ENCODE assay signal across 22 cellular contexts in the genomic region with DNA sequence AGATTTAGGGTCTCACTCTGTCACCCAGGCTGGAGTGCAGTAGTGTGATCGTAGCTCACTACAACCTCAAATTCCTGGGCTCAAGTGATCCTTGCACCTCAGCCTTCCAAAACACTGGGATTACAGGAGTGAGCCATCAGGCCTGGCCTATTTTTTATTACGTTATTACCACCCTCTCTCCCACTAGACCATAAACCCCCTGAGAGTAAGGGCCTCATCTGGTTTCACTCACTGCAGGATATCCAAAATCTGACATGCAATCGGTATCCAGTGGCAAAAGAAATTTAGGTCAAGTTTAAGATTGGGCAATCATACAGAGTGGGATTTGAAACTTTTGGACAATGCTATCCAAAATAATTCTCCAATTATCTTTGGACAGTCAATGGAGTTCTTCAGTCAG.
DNase-seq lines count a peak whose midpoint lies in the region; ATAC-seq, FAIRE-seq and TF ChIP-seq lines count a peak whose summit lies in the region.
"Had no signal": no experiment of that assay in that cellular context is flagged by ENCODE, and none has a peak within 500 bp of the region (broad histone marks: within the 10 kb centered on the region; RNA-seq: fewer than 3 reads in every experiment).

No MANE protein-coding gene starts in this region.

- H3K79me2 ChIP-seq in HepG2 (ENCODE audit: insufficient read depth, low read length): no peaks in the 10 kb centered on the region

- intact Hi-C loops in Right ventricle myocardium inferior (cut with DNase I) (no loop called here), cardiac septum (cut with DNase I) (no loop called here), HepG2 (cut with micrococcal nuclease; ENCODE audit: unreplicated experiment) (no loop called here), right lobe of liver (cut with DNase I) (no loop called here), sciatic nerve (cut with DNase I) (no loop called here)

- H3K27me3 ChIP-seq in HepG2 (ENCODE audit: control insufficient read depth in 1 of 2, insufficient read depth in 2 of 2, low read length in 2 of 2) (peaks cover 0 to 11% of the 10 kb centered on the region in 2 experiments; a peak in 2 of 5 replicates), right lobe of liver (no peaks in the 10 kb centered on the region)
- H3K27me3 ChIP-seq: BLaER1 had no signal

- in situ Hi-C loops in HepG2 (cut with HindIII; ENCODE audit: extremely low pct_ligation_motif_present, low pct_unique_long_range_greater_than_20kb): no loop called here

- WGBS in HepG2 (ENCODE audit: low lambda C conversion rate): 4% methylated on average over 3 of the region's 3 CpGs
- 78% methylated on average over 3 of the region's 3 CpGs for WGBS in right lobe of liver (ENCODE audit: insufficient coverage, low coverage, low lambda C conversion rate, missing lambda C conversion rate)

- H3K27ac ChIP-seq in HepG2 (ENCODE audit: extremely low read length, insufficient read depth, low read length) (no peak overlapping the region), right lobe of liver (no peak overlapping the region)
- H3K27ac ChIP-seq: 22Rv1, BLaER1, C4-2B, GM23248 had no signal

- CTCF ChIA-PET in HepG2 (lab: Yijun Ruan, JAX; ENCODE audit: low intra/inter-chr PET ratio, low total read pairs): no interaction called here

- FAIRE-seq in HepG2 (lab: Jason Lieb, UNC): no peak
- FAIRE-seq: A204.1, G401.6, GM12892, GM19239, H1 had no signal

- no peaks in the 10 kb centered on the region for H3K36me3 ChIP-seq in HepG2 (replicated peaks in 1 of 2; ENCODE audit: control insufficient read depth in 1 of 2, insufficient read depth in 2 of 2, low read length in 2 of 2)
- no peaks in the 10 kb centered on the region for H3K36me3 ChIP-seq in right lobe of liver
- H3K36me3 ChIP-seq: BLaER1 had no signal

- no peak overlapping the region for H3K4me2 ChIP-seq in HepG2 (ENCODE audit: low read depth, low read length)
- H3K4me2 ChIP-seq: BLaER1 had no signal

- TF ChIP-seq RAD21 in HepG2 (CRISPR knock-in tag; IDR thresholded peaks at IDR 0.05): no peak

- H4K20me1 ChIP-seq in HepG2 (ENCODE audit: insufficient read depth, low read length): no peaks in the 10 kb centered on the region
- H4K20me1 ChIP-seq: BLaER1 had no signal

- TF ChIP-seq CTCF in HepG2 (CRISPR knock-in tag; IDR thresholded peaks at IDR 0.05) (no peak), right lobe of liver (IDR thresholded peaks at IDR 0.05) (no peak)

- H3K4me1 ChIP-seq in HepG2 (ENCODE audit: insufficient read depth, low read length) (no peaks in the 10 kb centered on the region), right lobe of liver (no peaks in the 10 kb centered on the region)
- H3K4me1 ChIP-seq: Caco-2 had no signal

- no peak for TF ChIP-seq POLR2A in HepG2 (IDR thresholded peaks at IDR 0.05; ENCODE audit: insufficient read depth in 1 of 2, low read depth in 2 of 2, low read length in 2 of 2)
- no peak for TF ChIP-seq POLR2A in right lobe of liver (IDR thresholded peaks at IDR 0.05)

- TF ChIP-seq EP300 in HepG2 (IDR thresholded peaks at IDR 0.05; ENCODE audit: low read depth in 2 of 2, low read length in 2 of 2) (no peak), HepG2 (CRISPR knock-in tag; IDR thresholded peaks at IDR 0.05; ENCODE audit: borderline replicate concordance) (no peak)

- H3K9me3 ChIP-seq in HepG2 (ENCODE audit: low read length) (no peaks in the 10 kb centered on the region), right lobe of liver (no peaks in the 10 kb centered on the region)
- H3K9me3 ChIP-seq: BLaER1, Caco-2 had no signal

- ATAC-seq in Right ventricle myocardium inferior (peak; percentile 41), HepG2 (no peak), right lobe of liver (no peak), sciatic nerve (peak; percentile 62), GM18868 (IDR thresholded peaks at IDR 0.05; ENCODE audit: unreplicated experiment) (no peak)
- ATAC-seq: CD8-positive, alpha-beta T cell had no signal

- no peak overlapping the region for H2AFZ ChIP-seq in HepG2 (ENCODE audit: low read length)
- H2AFZ ChIP-seq: GM23248 had no signal

- no peak overlapping the region for H3K4me3 ChIP-seq in HepG2 (replicated peaks in 1 of 3; ENCODE audit: insufficient read depth in 1 of 3, low read depth in 2 of 3, low read length in 3 of 3)
- no peak overlapping the region for H3K4me3 ChIP-seq in right lobe of liver
- H3K4me3 ChIP-seq: BLaER1, GM23248 had no signal

- DNase-seq in Right ventricle myocardium inferior (ENCODE audit: missing footprints): no peak
- DNase-seq in cardiac septum (ENCODE audit: low spot score): no peak
- DNase-seq in HepG2 (ENCODE audit: low spot score): no peak
- DNase-seq in right lobe of liver: no peak
- DNase-seq in sciatic nerve (ENCODE audit: low spot score): no peak
- DNase-seq: Caco-2; CD4-positive, CD25-positive, alpha-beta regulatory T cell; CD8-positive, alpha-beta T cell; DMS153; DND-41; GM23248; H7; HCEC 1CT had no signal

- H3K9ac ChIP-seq in HepG2 (ENCODE audit: insufficient read depth, low read depth, low read length): no peak overlapping the region
- H3K9ac ChIP-seq: BLaER1, GM23248 had no signal

- BruUV-seq in HepG2 (replicated peaks; lab: Mats Ljungman, UMichigan): no TSS peak

- POLR2A ChIA-PET in HepG2 (lab: Yijun Ruan, JAX): no interaction called here

TF ChIP-seq in HepG2, 621 proteins besides CTCF, POLR2A, EP300 and RAD21:
- TF ChIP-seq, protein P1, sequence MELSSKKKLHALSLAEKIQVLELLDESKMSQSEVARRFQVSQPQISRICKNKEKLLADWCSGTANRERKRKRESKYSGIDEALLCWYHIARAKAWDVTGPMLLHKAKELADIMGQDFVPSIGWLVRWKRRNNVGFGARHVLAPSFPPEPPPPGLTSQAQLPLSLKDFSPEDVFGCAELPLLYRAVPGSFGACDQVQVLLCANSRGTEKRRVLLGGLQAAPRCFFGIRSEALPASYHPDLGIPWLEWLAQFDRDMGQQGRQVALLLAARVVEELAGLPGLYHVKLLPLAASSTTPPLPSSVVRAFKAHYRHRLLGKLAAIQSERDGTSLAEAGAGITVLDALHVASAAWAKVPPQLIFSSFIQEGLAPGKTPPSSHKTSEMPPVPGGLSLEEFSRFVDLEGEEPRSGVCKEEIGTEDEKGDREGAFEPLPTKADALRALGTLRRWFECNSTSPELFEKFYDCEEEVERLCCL (CRISPR knock-in tag; IDR thresholded peaks at IDR 0.05; ENCODE audit: borderline replicate concordance): no peak
- peak; percentile 32; the same call in 1 of the 2 replicates for TF ChIP-seq CEBPB (IDR thresholded peaks at IDR 0.05; ENCODE audit: borderline replicate concordance, low read depth, low read length)

Comparison
In these comparisons a context has a peak if more than half of its experiments do, and no peak if none do; other contexts are left out.
1. ATAC-seq: peak in Right ventricle myocardium inferior (single experiment) and sciatic nerve (single experiment); none in HepG2 (single experiment), right lobe of liver (0 of 4) and GM18868 (single experiment).